25 cellular contexts compared by ENCODE assay signal in genomic region chr11:68706237-68706636, GRCh38. TPM values are rescaled to one million over a fixed set of nuclear protein-coding genes. Genes with fewer than 3 reads are reported as not detected.
"Had no signal": no experiment of that assay in that cellular context is flagged by ENCODE, and none has a peak within 500 bp of the region (broad histone marks: within the 10 kb centered on the region; RNA-seq: fewer than 3 reads in every experiment).

No MANE protein-coding gene starts in this region.

- H3K9me3 ChIP-seq: breast epithelium had no signal

- H3K36me3 Mint-ChIP-seq: activated CD8-positive, alpha-beta memory T cell treated with anti-CD3 and anti-CD28 coated beads, Interleukin-2, amount 10 ng/mL, durations not matched to agents 7 days and 5 days; activated naive CD4-positive, alpha-beta T cell treated with anti-CD3 and anti-CD28 coated beads, Interleukin-2, amount 50 U/mL, for 24 hours had no signal

- H3K27me3 ChIP-seq: breast epithelium had no signal

- H3K36me3 ChIP-seq: breast epithelium had no signal

- H3K4me1 Mint-ChIP-seq: activated CD8-positive, alpha-beta memory T cell treated with anti-CD3 and anti-CD28 coated beads, Interleukin-2, amount 10 ng/mL, durations not matched to agents 7 days and 5 days; activated naive CD4-positive, alpha-beta T cell treated with anti-CD3 and anti-CD28 coated beads, Interleukin-2, amount 50 U/mL, for 24 hours had no signal

- H3K9me3 Mint-ChIP-seq: activated naive CD4-positive, alpha-beta T cell treated with anti-CD3 and anti-CD28 coated beads, Interleukin-2, amount 50 U/mL, for 24 hours; activated T-cell treated with anti-CD3 and anti-CD28 coated beads, Interleukin-2, amount 50 U/mL, for 24 hours; activated T-helper 1 cell treated with anti-CD3 and anti-CD28 coated beads, Interleukin-12 subunit alpha, Interleukin-12 subunit beta, Interleukin-2, Interleukin-4 antibody, amounts not matched to agents 30 ng/mL and 10 ng/mL and 1 ng/mL, durations not matched to agents 14 hours and 24 hours and 36 hours; T-helper 2 cell treated with Interferon-gamma antibody and Interleukin-4, amounts not matched to agents 5 μg/mL and 100 μg/mL, for 36 hours had no signal

- H3K27ac ChIP-seq: breast epithelium had no signal

- H3K27me3 Mint-ChIP-seq: activated naive CD4-positive, alpha-beta T cell treated with anti-CD3 and anti-CD28 coated beads, Interleukin-2, amount 50 U/mL, for 24 hours; activated T-cell treated with anti-CD3 and anti-CD28 coated beads, Interleukin-2, amount 50 U/mL, for 24 hours had no signal

- H3K27ac Mint-ChIP-seq: activated CD8-positive, alpha-beta memory T cell treated with anti-CD3 and anti-CD28 coated beads, Interleukin-2, amount 10 ng/mL, durations not matched to agents 7 days and 5 days; activated naive CD4-positive, alpha-beta T cell treated with anti-CD3 and anti-CD28 coated beads, Interleukin-2, amount 50 U/mL, for 24 hours; activated T-cell treated with anti-CD3 and anti-CD28 coated beads, Interleukin-2, amount 50 U/mL, for 24 hours; activated T-helper 1 cell treated with anti-CD3 and anti-CD28 coated beads, Interleukin-12 subunit alpha, Interleukin-12 subunit beta, Interleukin-2, Interleukin-4 antibody, amounts not matched to agents 30 ng/mL and 10 ng/mL and 1 ng/mL, durations not matched to agents 14 hours and 24 hours and 36 hours; T-helper 2 cell treated with Interferon-gamma antibody and Interleukin-4, amounts not matched to agents 5 μg/mL and 100 μg/mL, for 36 hours had no signal

- ATAC-seq: activated CD8-positive, alpha-beta memory T cell treated with anti-CD3 and anti-CD28 coated beads, Interleukin-2, amount 10 ng/mL, durations not matched to agents 7 days and 5 days had no signal

- H3K4me1 ChIP-seq: breast epithelium had no signal

- H3K4me3 ChIP-seq: breast epithelium had no signal

- DNase-seq: activated CD4-positive, alpha-beta T cell treated with anti-CD3 and anti-CD28 coated beads for 48 hours; activated CD4-positive, alpha-beta T cell treated with anti-CD3 and anti-CD28 coated beads, Interleukin-2, amount 50 U/mL, for 48 hours; activated CD4-positive, CD25-positive, alpha-beta regulatory T cell treated with anti-CD3 and anti-CD28 coated beads, Interleukin-2, amount 50 U/mL, for 72 hours; activated CD8-positive, alpha-beta memory T cell treated with anti-CD3 and anti-CD28 coated beads, Interleukin-2, amount 10 ng/mL, durations not matched to agents 7 days and 5 days; activated effector memory CD4-positive, alpha-beta T cell treated with Interleukin-2 at 50 U/mL for 16 hours; activated naive CD4-positive, alpha-beta T cell; activated T-cell treated with anti-CD3 and anti-CD28 coated beads, Interleukin-2, amount 50 U/mL, for 24 hours; aorta; caudate nucleus; KG1; NCI-H1048; NCI-H187; NCI-H2081; NCI-H510A treated with DMSO at 0.1 percent for 48 hours; SIG-M5; T-helper 1 cell had no signal

- H3K4me3 Mint-ChIP-seq: activated CD8-positive, alpha-beta memory T cell treated with anti-CD3 and anti-CD28 coated beads, Interleukin-2, amount 10 ng/mL, durations not matched to agents 7 days and 5 days; activated naive CD4-positive, alpha-beta T cell treated with anti-CD3 and anti-CD28 coated beads, Interleukin-2, amount 50 U/mL, for 24 hours; activated T-cell treated with anti-CD3 and anti-CD28 coated beads, Interleukin-2, amount 50 U/mL, for 24 hours; activated T-helper 1 cell treated with anti-CD3 and anti-CD28 coated beads, Interleukin-12 subunit alpha, Interleukin-12 subunit beta, Interleukin-2, Interleukin-4 antibody, amounts not matched to agents 30 ng/mL and 10 ng/mL and 1 ng/mL, durations not matched to agents 14 hours and 24 hours and 36 hours; T-helper 2 cell treated with Interferon-gamma antibody and Interleukin-4, amounts not matched to agents 5 μg/mL and 100 μg/mL, for 36 hours had no signal

RNA-seq across cellular contexts. Expression of gene GAL, which starts 21.9 kb away (rescaled TPM):
- total RNA-seq: activated CD8-positive, alpha-beta memory T cell treated with anti-CD3 and anti-CD28 coated beads, Interleukin-2, amount 10 ng/mL, durations not matched to agents 7 days and 5 days; aorta; cerebellum; LHCN-M2; M059J; OCI-LY7; RPMI7951 had no signal

RNA-seq across cellular contexts. Expression of gene TESMIN, which starts 45.1 kb away (rescaled TPM):
- total RNA-seq: LHCN-M2 had no signal
